11 cellular contexts compared by ENCODE assay signal in genomic region chr14:50798048-50798421, GRCh38. TPM values are rescaled to one million over a fixed set of nuclear protein-coding genes. Genes with fewer than 3 reads are reported as not detected.
A peak's percentile ranks its signal among the peaks of the same experiment; 100 is the strongest.
DNase-seq lines count a peak whose midpoint lies in the region; ATAC-seq and FAIRE-seq lines count a peak whose summit lies in the region.
"Had no signal": no experiment of that assay in that cellular context is flagged by ENCODE, and none has a peak within 500 bp of the region (broad histone marks: within the 10 kb centered on the region; RNA-seq: fewer than 3 reads in every experiment).

No MANE protein-coding gene starts in this region.

- H3K9me3 ChIP-seq in small intestine (ENCODE audit: control insufficient read depth, low read depth) (no peaks in the 10 kb centered on the region), HAP-1 (no peaks in the 10 kb centered on the region)

- H3K27ac Mint-ChIP-seq in effector memory CD8-positive, alpha-beta T cell = peak overlapping the region; percentile 0 to 73

- no peaks in the 10 kb centered on the region for H3K9me3 Mint-ChIP-seq in effector memory CD8-positive, alpha-beta T cell

- no peaks in the 10 kb centered on the region for H3K27me3 Mint-ChIP-seq in effector memory CD8-positive, alpha-beta T cell

- no peak for DNase-seq in effector memory CD8-positive, alpha-beta T cell
- DNase-seq in small intestine = no peak
- DNase-seq in HAP-1 (ENCODE audit: low spot score in 2 of 2) = no peak
- DNase-seq in cerebellum (ENCODE audit: low spot score) = no peak
- no peak for DNase-seq in stimulated activated CD4-positive, alpha-beta T cell treated with anti-CD3 and anti-CD28 coated beads, Interleukin-4, amount 100 ng/mL, for 1 hour
- DNase-seq: DMS79; NCI-H1436; stimulated activated CD4-positive, alpha-beta T cell treated with anti-CD3 and anti-CD28 coated beads, Interleukin-2, amount 100 ng/mL, for 24 hours had no signal

- ATAC-seq in GM18511 (IDR thresholded peaks at IDR 0.05; ENCODE audit: unreplicated experiment) = peak; percentile 89
- peak; percentile 82 for ATAC-seq in GM21528 (IDR thresholded peaks at IDR 0.05; ENCODE audit: low FRiP score, unreplicated experiment)
- peak; percentile 85 for ATAC-seq in HG03342 (IDR thresholded peaks at IDR 0.05; ENCODE audit: unreplicated experiment)
- no peak for ATAC-seq in effector memory CD8-positive, alpha-beta T cell (replicated peaks)

- no peaks in the 10 kb centered on the region for H3K36me3 ChIP-seq in small intestine (ENCODE audit: control insufficient read depth in 2 of 2, insufficient read depth in 2 of 2, low read length in 2 of 2)
- H3K36me3 ChIP-seq in HAP-1 (replicated peaks) = no peaks in the 10 kb centered on the region; the same call in 1 of the 2 replicates

- no peak for FAIRE-seq in small intestine (lab: Jason Lieb, UNC)

- no peak overlapping the region for H3K27ac ChIP-seq in small intestine (ENCODE audit: low read depth in 1 of 2, low read length in 1 of 2)

- 84 to 96% (median 93%) methylated on average over 2 of the region's 2 CpGs for WGBS in small intestine, 3 donors

- H3K4me1 Mint-ChIP-seq in effector memory CD8-positive, alpha-beta T cell (ENCODE audit: low read depth in 2 of 2) = peaks cover 26 to 53% of the 10 kb centered on the region in 2 donors

- in situ Hi-C loops in HAP-1 (cut with MboI; ENCODE audit: low sequenced_read_pairs) = no loop called here

- H3K4me3 ChIP-seq in small intestine (ENCODE audit: low read depth in 1 of 2, low read length in 2 of 2) (no peak overlapping the region), HAP-1 (no peak overlapping the region)

- peak overlapping the region in 1 of 2 donors; percentile 5 for H3K4me3 Mint-ChIP-seq in effector memory CD8-positive, alpha-beta T cell

- H3K27me3 ChIP-seq in small intestine (ENCODE audit: control insufficient read depth in 2 of 2, insufficient read depth in 2 of 2, low read length in 2 of 2) (no peaks in the 10 kb centered on the region), HAP-1 (ENCODE audit: low read depth) (no peaks in the 10 kb centered on the region)

- H3K36me3 Mint-ChIP-seq in effector memory CD8-positive, alpha-beta T cell (ENCODE audit: insufficient read depth) = peaks cover 26% of the 10 kb centered on the region

- H3K4me1 ChIP-seq in small intestine (ENCODE audit: control insufficient read depth in 2 of 2, insufficient read depth in 1 of 2, low read depth in 1 of 2, low read length in 1 of 2) (peaks cover 0 to 2% of the 10 kb centered on the region in 2 donors), HAP-1 (peaks cover 9% of the 10 kb centered on the region)

RNA-seq across cellular contexts. Expression of gene NIN, which starts 32.9 kb away (rescaled TPM):
- 1 to 10 TPM; 1.9 to 4.4 (median 3.1) TPM for polyA plus RNA-seq in small intestine
- total RNA-seq in cerebellum = 58.8 TPM
